ENCODE assay signal across 18 cellular contexts in the genomic region with DNA sequence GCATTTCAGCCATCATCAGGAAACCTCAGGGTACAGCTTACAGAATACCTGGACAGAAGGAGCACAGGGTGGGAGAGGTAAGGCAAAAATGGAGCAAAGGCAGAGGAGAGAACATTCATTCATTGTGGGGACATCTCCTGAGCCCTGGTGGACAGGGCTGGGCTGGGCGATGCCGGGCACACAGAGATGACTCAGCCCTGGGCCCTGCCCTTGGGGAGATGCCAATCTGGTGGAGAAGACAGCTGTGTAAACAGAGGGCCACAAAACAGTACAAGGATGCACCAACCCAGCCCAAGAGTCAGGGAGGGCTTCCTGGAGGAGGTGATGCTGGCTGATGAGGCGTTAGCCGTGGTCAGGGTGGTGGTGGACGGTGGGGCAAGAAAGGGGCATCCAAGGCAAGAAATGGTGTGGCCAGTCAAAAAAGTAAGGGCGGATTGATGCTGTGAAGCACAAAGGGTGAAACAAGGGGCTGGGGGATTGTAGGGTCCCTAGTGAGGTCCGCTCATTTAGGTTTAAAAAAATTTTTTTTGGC. TPM values are rescaled to one million over a fixed set of nuclear protein-coding genes. Genes with fewer than 3 reads are reported as not detected.
A peak's percentile ranks its signal among the peaks of the same experiment; 100 is the strongest.
DNase-seq lines count a peak whose midpoint lies in the region; TF ChIP-seq lines count a peak whose summit lies in the region.
"Had no signal": no experiment of that assay in that cellular context is flagged by ENCODE, and none has a peak within 500 bp of the region (broad histone marks: within the 10 kb centered on the region; RNA-seq: fewer than 3 reads in every experiment).

No MANE protein-coding gene starts in this region.

- H3K9me3 ChIP-seq in HEK293 (ENCODE audit: control insufficient read depth, insufficient read depth, low read depth, low read length): no peaks in the 10 kb centered on the region
- H3K9me3 ChIP-seq: psoas muscle, thyroid gland had no signal

- H3K27ac ChIP-seq in HEK293 (ENCODE audit: extremely low read depth, low read depth, low read length) (no peak overlapping the region), substantia nigra (ENCODE audit: low read depth, low read length, poor library complexity, severe bottlenecking) (peak overlapping the region; percentile 96)
- H3K27ac ChIP-seq: cardiac muscle cell, psoas muscle, thyroid gland had no signal

- H3K36me3 ChIP-seq in HEK293 (ENCODE audit: control insufficient read depth in 2 of 2, insufficient read depth in 1 of 2, low read length in 2 of 2): no peaks in the 10 kb centered on the region
- H3K36me3 ChIP-seq: cardiac muscle cell, thyroid gland had no signal

- POLR2A ChIA-PET in HEK293 (lab: Yijun Ruan, JAX): no interaction called here

- peak; percentile 69 for DNase-seq in amniotic epithelial cell (ENCODE audit: low read depth)
- DNase-seq in fibroblast of villous mesenchyme (ENCODE audit: low read depth): peak; percentile 67
- DNase-seq in substantia nigra (lab: John Stamatoyannopoulos, UW): peak in 3 of 49 donors; percentile 8 to 34 (median 9)
- DNase-seq in GM19238 (ENCODE audit: insufficient read length, low spot score): no peak
- no peak for DNase-seq in NCI-H510A (lab: John Stamatoyannopoulos, UW)
- DNase-seq in SW 1271 (lab: John Stamatoyannopoulos, UW): no peak
- DNase-seq: activated B cell treated with CpG ODN at 0.5 μM for 24 hours; activated naive CD4-positive, alpha-beta T cell treated with anti-CD3 and anti-CD28 coated beads, Interleukin-2, amount 50 U/mL, for 16 hours; CD4-positive, alpha-beta memory T cell; endodermal cell; naive thymus-derived CD4-positive, alpha-beta T cell; NCI-H146; NCI-H446 treated with DMSO at 0.1 percent for 48 hours; OCI-M1; psoas muscle; thyroid gland had no signal

- H3K4me3 ChIP-seq in HEK293 (ENCODE audit: low read depth, low read length): no peak overlapping the region
- no peak overlapping the region for H3K4me3 ChIP-seq in fibroblast of villous mesenchyme (ENCODE audit: low read depth, low read length)
- H3K4me3 ChIP-seq: cardiac muscle cell, psoas muscle, thyroid gland had no signal

- no peak for TF ChIP-seq CTCF in HEK293 (tag by site-specific recombination; IDR thresholded peaks at IDR 0.05)
- no peak for TF ChIP-seq CTCF in fibroblast of villous mesenchyme (IDR thresholded peaks at IDR 0.05; ENCODE audit: insufficient read depth, low read depth, low read length)

- CTCF ChIA-PET in HEK293 (lab: Yijun Ruan, JAX): no interaction called here

- no peaks in the 10 kb centered on the region for H3K4me1 ChIP-seq in HEK293 (ENCODE audit: control insufficient read depth, insufficient read depth, low read length)
- H3K4me1 ChIP-seq: psoas muscle, thyroid gland had no signal

TF ChIP-seq in HEK293, 187 proteins besides CTCF, POLR2A, EP300 and RAD21:
- TF ChIP-seq, protein P1, sequence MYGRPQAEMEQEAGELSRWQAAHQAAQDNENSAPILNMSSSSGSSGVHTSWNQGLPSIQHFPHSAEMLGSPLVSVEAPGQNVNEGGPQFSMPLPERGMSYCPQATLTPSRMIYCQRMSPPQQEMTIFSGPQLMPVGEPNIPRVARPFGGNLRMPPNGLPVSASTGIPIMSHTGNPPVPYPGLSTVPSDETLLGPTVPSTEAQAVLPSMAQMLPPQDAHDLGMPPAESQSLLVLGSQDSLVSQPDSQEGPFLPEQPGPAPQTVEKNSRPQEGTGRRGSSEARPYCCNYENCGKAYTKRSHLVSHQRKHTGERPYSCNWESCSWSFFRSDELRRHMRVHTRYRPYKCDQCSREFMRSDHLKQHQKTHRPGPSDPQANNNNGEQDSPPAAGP (tag by site-specific recombination; IDR thresholded peaks at IDR 0.05): 0 out of 2 replicates have a peak, but pooled peaks have one; percentile 36
- TF ChIP-seq, protein P2, sequence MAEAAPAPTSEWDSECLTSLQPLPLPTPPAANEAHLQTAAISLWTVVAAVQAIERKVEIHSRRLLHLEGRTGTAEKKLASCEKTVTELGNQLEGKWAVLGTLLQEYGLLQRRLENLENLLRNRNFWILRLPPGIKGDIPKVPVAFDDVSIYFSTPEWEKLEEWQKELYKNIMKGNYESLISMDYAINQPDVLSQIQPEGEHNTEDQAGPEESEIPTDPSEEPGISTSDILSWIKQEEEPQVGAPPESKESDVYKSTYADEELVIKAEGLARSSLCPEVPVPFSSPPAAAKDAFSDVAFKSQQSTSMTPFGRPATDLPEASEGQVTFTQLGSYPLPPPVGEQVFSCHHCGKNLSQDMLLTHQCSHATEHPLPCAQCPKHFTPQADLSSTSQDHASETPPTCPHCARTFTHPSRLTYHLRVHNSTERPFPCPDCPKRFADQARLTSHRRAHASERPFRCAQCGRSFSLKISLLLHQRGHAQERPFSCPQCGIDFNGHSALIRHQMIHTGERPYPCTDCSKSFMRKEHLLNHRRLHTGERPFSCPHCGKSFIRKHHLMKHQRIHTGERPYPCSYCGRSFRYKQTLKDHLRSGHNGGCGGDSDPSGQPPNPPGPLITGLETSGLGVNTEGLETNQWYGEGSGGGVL (tag by site-specific recombination; IDR thresholded peaks at IDR 0.05): no peak

RNA-seq across cellular contexts. Expression of a gene that starts 3.6 kb away (rescaled TPM):
- not detected in 2 replicates for total RNA-seq in fibroblast of villous mesenchyme
- total RNA-seq: activated B cell treated with CpG ODN at 0.5 μM for 24 hours; CD4-positive, alpha-beta memory T cell; naive thymus-derived CD4-positive, alpha-beta T cell had no signal

RNA-seq across cellular contexts. Expression of a gene that starts 24.3 kb away (rescaled TPM):
- total RNA-seq in fibroblast of villous mesenchyme: not detected in 2 replicates
- total RNA-seq: cardiac muscle cell; CD4-positive, alpha-beta memory T cell; endodermal cell had no signal

RNA-seq across cellular contexts. Expression of a gene that starts 33.6 kb away (rescaled TPM):
- total RNA-seq in fibroblast of villous mesenchyme: not detected in 2 replicates
- total RNA-seq: activated B cell treated with CpG ODN at 0.5 μM for 24 hours; cardiac muscle cell; CD4-positive, alpha-beta memory T cell had no signal

RNA-seq across cellular contexts. Expression of a gene that starts 34.3 kb away (rescaled TPM):
- total RNA-seq in fibroblast of villous mesenchyme: 10.8 and 14.2 TPM in 2 replicates

Comparison
In these comparisons a context has a peak if more than half of its experiments do, and no peak if none do; other contexts are left out.
1. DNase-seq: peak in amniotic epithelial cell (single experiment) and fibroblast of villous mesenchyme (single experiment); none in GM19238 (single experiment), NCI-H510A (single experiment) and SW 1271 (0 of 2).